In the genomic region with DNA sequence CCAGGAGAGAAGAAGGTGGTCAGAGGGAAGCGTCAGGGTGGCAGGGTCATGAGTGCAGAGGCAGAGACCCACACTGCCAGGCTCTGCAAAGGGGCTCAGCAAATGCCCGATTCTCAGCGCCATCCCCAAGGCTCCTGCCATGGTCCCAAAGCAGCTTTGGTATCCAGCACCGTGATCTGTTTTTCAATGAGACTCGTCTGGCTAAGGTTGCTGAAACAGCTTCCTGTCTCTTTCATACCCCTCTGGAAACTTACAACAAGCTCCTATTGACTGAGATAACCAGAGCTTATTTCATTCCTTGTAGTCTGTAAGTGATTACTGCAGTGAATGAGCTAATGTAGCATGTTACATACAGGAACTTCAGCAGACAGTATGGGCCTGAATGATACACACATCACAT, we compare ENCODE assay signal across 29 cellular contexts.
"Had no signal": no experiment of that assay in that cellular context is flagged by ENCODE, and none has a peak within 500 bp of the region (broad histone marks: within the 10 kb centered on the region; RNA-seq: fewer than 3 reads in every experiment).

No MANE protein-coding gene starts in this region.

- H3K4me3 Mint-ChIP-seq: activated B cell treated with CpG ODN at 0.5 μM for 24 hours; activated CD4-positive, alpha-beta T cell treated with anti-CD3 and anti-CD28 coated beads for 36 hours; activated T-cell treated with anti-CD3 and anti-CD28 coated beads, Interleukin-2, amount 50 U/mL, for 24 hours; activated T-helper 17 cell treated with anti-CD3 and anti-CD28 coated beads, Interleukin-2, amount 50 U/mL, for 72 hours; dendritic cell treated with granulocyte-macrophage colony-stimulating factor and Interleukin-4, amounts not matched to agents 40 ng/mL and 50 ng/mL, for 4 days; stimulated activated naive CD8-positive, alpha-beta T cell treated with anti-CD3 and anti-CD28 coated beads, Interleukin-15, amount 100 ng/mL, for 72 hours; T-helper 17 cell had no signal

- H3K4me1 ChIP-seq: breast epithelium, left ventricle myocardium inferior, psoas muscle, testis, uterus had no signal

- DNase-seq: activated B cell treated with CpG ODN at 0.5 μM for 24 hours; activated CD4-positive, alpha-beta T cell treated with anti-CD3 and anti-CD28 coated beads for 36 hours; activated CD4-positive, alpha-beta T cell treated with anti-CD3 and anti-CD28 coated beads, Interleukin-2, amount 50 U/mL, for 4 hours; activated CD8-positive, alpha-beta memory T cell treated with anti-CD3 and anti-CD28 coated beads for 24 hours; activated CD8-positive, alpha-beta memory T cell treated with anti-CD3 and anti-CD28 coated beads, Interleukin-2, amount 50 U/mL, for 4 hours; activated T-cell treated with anti-CD3 and anti-CD28 coated beads, Interleukin-2, amount 50 U/mL, for 24 hours; cerebellar nuclear complex; effector CD8-positive, alpha-beta T cell; erythroblast; foreskin fibroblast; glutamatergic neuron; kidney glomerular epithelial cell; left ventricle myocardium inferior; mammary epithelial cell; mucosa of descending colon; psoas muscle; right cardiac atrium; stimulated activated CD4-positive, alpha-beta T cell treated with anti-CD3 and anti-CD28 coated beads, Interleukin-12 subunit alpha, Interleukin-12 subunit beta, amount 100 ng/mL, for 4 hours; stimulated activated CD4-positive, alpha-beta T cell treated with anti-CD3 and anti-CD28 coated beads, Interleukin-4, amount 100 ng/mL, for 4 hours; stimulated activated naive CD8-positive, alpha-beta T cell treated with anti-CD3 and anti-CD28 coated beads, Interleukin-15, amount 100 ng/mL, for 72 hours; T-helper 17 cell; testis; trophoblast cell; uterus had no signal

- H3K9me3 ChIP-seq: ascending aorta, breast epithelium, left ventricle myocardium inferior, mucosa of descending colon, psoas muscle, testis, uterus had no signal

- H3K27me3 Mint-ChIP-seq: activated B cell treated with CpG ODN at 0.5 μM for 24 hours; activated CD4-positive, alpha-beta T cell treated with anti-CD3 and anti-CD28 coated beads for 36 hours; activated T-cell treated with anti-CD3 and anti-CD28 coated beads, Interleukin-2, amount 50 U/mL, for 24 hours; activated T-helper 17 cell treated with anti-CD3 and anti-CD28 coated beads, Interleukin-2, amount 50 U/mL, for 72 hours; stimulated activated naive CD8-positive, alpha-beta T cell treated with anti-CD3 and anti-CD28 coated beads, Interleukin-15, amount 100 ng/mL, for 72 hours; T-helper 17 cell had no signal

- H3K4me1 Mint-ChIP-seq: activated B cell treated with CpG ODN at 0.5 μM for 24 hours; activated CD4-positive, alpha-beta T cell treated with anti-CD3 and anti-CD28 coated beads for 36 hours; activated T-helper 17 cell treated with anti-CD3 and anti-CD28 coated beads, Interleukin-2, amount 50 U/mL, for 72 hours; stimulated activated naive CD8-positive, alpha-beta T cell treated with anti-CD3 and anti-CD28 coated beads, Interleukin-15, amount 100 ng/mL, for 72 hours; T-helper 17 cell had no signal

- H3K27ac Mint-ChIP-seq: activated B cell treated with CpG ODN at 0.5 μM for 24 hours; activated CD4-positive, alpha-beta T cell treated with anti-CD3 and anti-CD28 coated beads for 36 hours; activated naive CD4-positive, alpha-beta T cell treated with anti-CD3 and anti-CD28 coated beads, Interleukin-2, amount 50 U/mL, for 72 hours; activated T-cell treated with anti-CD3 and anti-CD28 coated beads, Interleukin-2, amount 50 U/mL, for 24 hours; activated T-helper 17 cell treated with anti-CD3 and anti-CD28 coated beads, Interleukin-2, amount 50 U/mL, for 72 hours; dendritic cell treated with granulocyte-macrophage colony-stimulating factor and Interleukin-4, amounts not matched to agents 40 ng/mL and 50 ng/mL, for 4 days; stimulated activated naive CD8-positive, alpha-beta T cell treated with anti-CD3 and anti-CD28 coated beads, Interleukin-15, amount 100 ng/mL, for 72 hours; T-helper 17 cell had no signal

- H3K4me3 ChIP-seq: ascending aorta, breast epithelium, left ventricle myocardium inferior, mucosa of descending colon, psoas muscle, testis, uterus had no signal

- H3K36me3 ChIP-seq: ascending aorta, breast epithelium, left ventricle myocardium inferior, uterus had no signal

- H3K27me3 ChIP-seq: ascending aorta, breast epithelium, testis, uterus had no signal

- H3K36me3 Mint-ChIP-seq: activated naive CD4-positive, alpha-beta T cell treated with anti-CD3 and anti-CD28 coated beads, Interleukin-2, amount 50 U/mL, for 72 hours had no signal

- H3K9me3 Mint-ChIP-seq: activated B cell treated with CpG ODN at 0.5 μM for 24 hours; activated T-cell treated with anti-CD3 and anti-CD28 coated beads, Interleukin-2, amount 50 U/mL, for 24 hours; activated T-helper 17 cell treated with anti-CD3 and anti-CD28 coated beads, Interleukin-2, amount 50 U/mL, for 72 hours; dendritic cell treated with granulocyte-macrophage colony-stimulating factor and Interleukin-4, amounts not matched to agents 40 ng/mL and 50 ng/mL, for 4 days; stimulated activated naive CD8-positive, alpha-beta T cell treated with anti-CD3 and anti-CD28 coated beads, Interleukin-15, amount 100 ng/mL, for 72 hours had no signal

- H3K27ac ChIP-seq: ascending aorta, breast epithelium, left ventricle myocardium inferior, psoas muscle, testis, uterus had no signal
